Comparison of ENCODE assay signal across 1 cellular context in genomic region chr9:33151007-33151557, GRCh38.
TF ChIP-seq lines count a peak whose summit lies in the region.

No MANE protein-coding gene starts in this region.

TF ChIP-seq in K562, 482 proteins besides CTCF, POLR2A, EP300 and RAD21 (continued from another document):
- TF ChIP-seq ZNF583 (CRISPR knock-in tag; IDR thresholded peaks at IDR 0.05) = no peak
- TF ChIP-seq, protein P1, sequence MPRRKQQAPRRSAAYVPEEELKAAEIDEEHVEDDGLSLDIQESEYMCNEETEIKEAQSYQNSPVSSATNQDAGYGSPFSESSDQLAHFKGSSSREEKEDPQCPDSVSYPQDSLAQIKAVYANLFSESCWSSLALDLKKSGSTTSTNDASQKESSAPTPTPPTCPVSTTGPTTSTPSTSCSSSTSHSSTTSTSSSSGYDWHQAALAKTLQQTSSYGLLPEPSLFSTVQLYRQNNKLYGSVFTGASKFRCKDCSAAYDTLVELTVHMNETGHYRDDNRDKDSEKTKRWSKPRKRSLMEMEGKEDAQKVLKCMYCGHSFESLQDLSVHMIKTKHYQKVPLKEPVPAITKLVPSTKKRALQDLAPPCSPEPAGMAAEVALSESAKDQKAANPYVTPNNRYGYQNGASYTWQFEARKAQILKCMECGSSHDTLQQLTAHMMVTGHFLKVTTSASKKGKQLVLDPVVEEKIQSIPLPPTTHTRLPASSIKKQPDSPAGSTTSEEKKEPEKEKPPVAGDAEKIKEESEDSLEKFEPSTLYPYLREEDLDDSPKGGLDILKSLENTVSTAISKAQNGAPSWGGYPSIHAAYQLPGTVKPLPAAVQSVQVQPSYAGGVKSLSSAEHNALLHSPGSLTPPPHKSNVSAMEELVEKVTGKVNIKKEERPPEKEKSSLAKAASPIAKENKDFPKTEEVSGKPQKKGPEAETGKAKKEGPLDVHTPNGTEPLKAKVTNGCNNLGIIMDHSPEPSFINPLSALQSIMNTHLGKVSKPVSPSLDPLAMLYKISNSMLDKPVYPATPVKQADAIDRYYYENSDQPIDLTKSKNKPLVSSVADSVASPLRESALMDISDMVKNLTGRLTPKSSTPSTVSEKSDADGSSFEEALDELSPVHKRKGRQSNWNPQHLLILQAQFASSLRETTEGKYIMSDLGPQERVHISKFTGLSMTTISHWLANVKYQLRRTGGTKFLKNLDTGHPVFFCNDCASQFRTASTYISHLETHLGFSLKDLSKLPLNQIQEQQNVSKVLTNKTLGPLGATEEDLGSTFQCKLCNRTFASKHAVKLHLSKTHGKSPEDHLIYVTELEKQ (CRISPR knock-in tag; IDR thresholded peaks at IDR 0.05) = no peak
- no peak for TF ChIP-seq MIER1 (IDR thresholded peaks at IDR 0.05; ENCODE audit: low read depth)
- no peak for TF ChIP-seq ZFP30 (CRISPR knock-in tag; IDR thresholded peaks at IDR 0.05; ENCODE audit: borderline replicate concordance)
- no peak for TF ChIP-seq ZNF124 (CRISPR knock-in tag; IDR thresholded peaks at IDR 0.05)
- TF ChIP-seq PHF21A (IDR thresholded peaks at IDR 0.05; ENCODE audit: borderline replicate concordance, low read depth) = no peak
- no peak for TF ChIP-seq TOE1 (IDR thresholded peaks at IDR 0.05; ENCODE audit: borderline replicate concordance)
- no peak for TF ChIP-seq TOE1 (CRISPR knock-in tag; IDR thresholded peaks at IDR 0.05; ENCODE audit: borderline replicate concordance, low read depth)
- TF ChIP-seq, protein P2, sequence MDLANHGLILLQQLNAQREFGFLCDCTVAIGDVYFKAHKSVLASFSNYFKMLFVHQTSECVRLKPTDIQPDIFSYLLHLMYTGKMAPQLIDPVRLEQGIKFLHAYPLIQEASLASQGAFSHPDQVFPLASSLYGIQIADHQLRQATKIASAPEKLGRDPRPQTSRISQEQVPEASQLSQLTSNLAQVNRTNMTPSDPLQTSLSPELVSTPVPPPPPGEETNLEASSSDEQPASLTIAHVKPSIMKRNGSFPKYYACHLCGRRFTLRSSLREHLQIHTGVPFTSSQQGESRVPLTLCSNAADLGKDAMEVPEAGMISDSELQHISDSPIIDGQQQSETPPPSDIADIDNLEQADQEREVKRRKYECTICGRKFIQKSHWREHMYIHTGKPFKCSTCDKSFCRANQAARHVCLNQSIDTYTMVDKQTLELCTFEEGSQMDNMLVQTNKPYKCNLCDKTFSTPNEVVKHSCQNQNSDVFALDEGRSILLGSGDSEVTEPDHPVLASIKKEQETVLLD (IDR thresholded peaks at IDR 0.05) = no peak
- no peak for TF ChIP-seq ZNF76 (CRISPR knock-in tag; IDR thresholded peaks at IDR 0.05; ENCODE audit: borderline replicate concordance)
- TF ChIP-seq C11orf30 (IDR thresholded peaks at IDR 0.05; ENCODE audit: low read depth) = peak; percentile 88
- TF ChIP-seq RNF219 (CRISPR knock-in tag; IDR thresholded peaks at IDR 0.05) = no peak
- TF ChIP-seq ZNF830 (CRISPR knock-in tag; IDR thresholded peaks at IDR 0.05) = no peak
- TF ChIP-seq ZNF609 (CRISPR knock-in tag; IDR thresholded peaks at IDR 0.05; ENCODE audit: borderline replicate concordance) = no peak
- TF ChIP-seq PURB (CRISPR knock-in tag; IDR thresholded peaks at IDR 0.05; ENCODE audit: low read depth) = no peak
- TF ChIP-seq SPI1 (IDR thresholded peaks at IDR 0.05; ENCODE audit: borderline replicate concordance, low read depth, low read length) = peak; percentile 77
- no peak for TF ChIP-seq SMAD1 (IDR thresholded peaks at IDR 0.05; ENCODE audit: low read depth, low read length, partially characterized antibody)
